ENCODE assay signal across 10 cellular contexts in the genomic region with DNA sequence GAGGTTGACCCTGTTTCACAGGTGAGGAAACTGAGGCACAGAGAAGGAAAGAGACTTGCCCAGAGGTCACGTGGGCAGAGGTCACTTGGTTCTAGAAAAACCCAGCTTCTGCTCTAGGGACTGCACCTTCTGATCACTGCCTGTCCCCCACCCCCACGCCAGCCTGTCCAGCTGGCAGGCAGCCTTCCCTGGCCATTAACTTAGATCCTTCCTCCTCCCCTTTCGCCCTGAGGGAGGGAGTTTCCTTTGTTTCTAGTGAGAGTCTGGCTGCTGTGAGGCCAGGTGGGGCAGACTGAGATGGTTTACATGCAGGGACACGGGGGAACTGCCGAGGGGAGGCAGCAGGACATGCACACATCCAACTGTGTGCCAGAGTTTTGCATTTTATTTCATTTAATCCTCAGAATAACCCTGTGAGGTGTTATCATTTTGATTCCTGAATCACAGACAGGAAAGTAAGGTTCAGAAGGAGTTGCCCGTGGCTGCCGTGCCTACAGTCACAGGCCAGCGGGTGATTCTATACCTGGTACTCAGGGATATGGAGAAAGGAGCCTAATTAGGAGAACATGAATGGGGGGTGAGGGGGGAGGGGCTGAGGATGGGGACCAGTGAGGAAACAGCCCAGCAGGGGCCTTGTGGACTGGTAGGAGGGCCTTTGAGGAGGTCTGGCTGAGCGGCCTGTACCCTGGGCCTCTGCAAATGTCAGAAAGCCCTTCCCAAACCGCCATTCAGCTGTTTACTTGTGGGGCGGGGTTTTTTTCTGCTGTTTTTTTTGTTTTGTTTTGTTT. TPM values are rescaled to one million over a fixed set of nuclear protein-coding genes. Genes with fewer than 3 reads are reported as not detected.
A peak's percentile ranks its signal among the peaks of the same experiment; 100 is the strongest.
DNase-seq lines count a peak whose midpoint lies in the region; ATAC-seq and TF ChIP-seq lines count a peak whose summit lies in the region.
"Had no signal": no experiment of that assay in that cellular context is flagged by ENCODE, and none has a peak within 500 bp of the region (broad histone marks: within the 10 kb centered on the region; RNA-seq: fewer than 3 reads in every experiment).

No MANE protein-coding gene starts in this region.

- H3K4me1 ChIP-seq in mucosa of descending colon (ENCODE audit: low read depth), result peaks cover 36% of the 10 kb centered on the region
- peaks cover 61% of the 10 kb centered on the region for H3K4me1 ChIP-seq in smooth muscle cell (ENCODE audit: low read depth)
- peaks cover 0 to 2% of the 10 kb centered on the region in 2 donors for H3K4me1 ChIP-seq in ascending aorta

- peak overlapping the region; percentile 13 for H3K27ac Mint-ChIP-seq in central memory CD8-positive, alpha-beta T cell (ENCODE audit: low read depth)

- no peak overlapping the region for H3K9ac ChIP-seq in smooth muscle cell (ENCODE audit: low read depth)

- peaks cover 30% of the 10 kb centered on the region for H3K27me3 ChIP-seq in smooth muscle cell (ENCODE audit: low read depth)
- peaks cover 15% of the 10 kb centered on the region for H3K27me3 ChIP-seq in ascending aorta

- ATAC-seq in central memory CD8-positive, alpha-beta T cell (replicated peaks; ENCODE audit: extremely low read depth, poor library complexity, severe bottlenecking), result no peak
- ATAC-seq in mucosa of descending colon (peak; percentile 69), GM21576 (IDR thresholded peaks at IDR 0.05; ENCODE audit: unreplicated experiment) (no peak)

- H3K27ac ChIP-seq in smooth muscle cell (ENCODE audit: low read depth), result no peak overlapping the region
- no peak overlapping the region for H3K27ac ChIP-seq in ascending aorta

- H3K9me3 Mint-ChIP-seq in central memory CD8-positive, alpha-beta T cell, result no peaks in the 10 kb centered on the region

- peaks cover 4% of the 10 kb centered on the region for H4K20me1 ChIP-seq in smooth muscle cell (ENCODE audit: low read depth)

- H3F3A ChIP-seq in smooth muscle cell (ENCODE audit: low read depth), result peaks cover 9% of the 10 kb centered on the region

- H3K36me3 ChIP-seq in mucosa of descending colon (ENCODE audit: low read depth) (no peaks in the 10 kb centered on the region), smooth muscle cell (ENCODE audit: low read depth) (no peaks in the 10 kb centered on the region), ascending aorta (no peaks in the 10 kb centered on the region)

- no peak overlapping the region for H2AFZ ChIP-seq in smooth muscle cell (ENCODE audit: low read depth)

- H3K36me3 Mint-ChIP-seq in central memory CD8-positive, alpha-beta T cell (ENCODE audit: insufficient read depth), result peaks cover 1% of the 10 kb centered on the region

- peaks cover 7% of the 10 kb centered on the region for H3K4me1 Mint-ChIP-seq in central memory CD8-positive, alpha-beta T cell

- H3K79me2 ChIP-seq in smooth muscle cell (ENCODE audit: low read depth), result no peaks in the 10 kb centered on the region

- DNase-seq in EL, result peak; percentile 36
- DNase-seq in NCI-H2227 treated with DMSO at 0.1 percent for 48 hours (lab: John Stamatoyannopoulos, UW), result peak; percentile 36
- no peak for DNase-seq in central memory CD8-positive, alpha-beta T cell (ENCODE audit: low spot score in 2 of 2)
- peak; percentile 84 to 89 (median 86) for DNase-seq in mucosa of descending colon
- DNase-seq in ACHN, result no peak
- no peak for DNase-seq in smooth muscle cell (lab: John Stamatoyannopoulos, UW; ENCODE audit: unreplicated experiment)
- DNase-seq in ascending aorta (ENCODE audit: low spot score in 2 of 2), result no peak
- DNase-seq: T-helper 2 cell had no signal

- no peak overlapping the region for H3K4me2 ChIP-seq in smooth muscle cell

- TF ChIP-seq CTCF in mucosa of descending colon (IDR thresholded peaks at IDR 0.05) (no peak), smooth muscle cell (IDR thresholded peaks at IDR 0.05; ENCODE audit: borderline replicate concordance, insufficient read depth, poor library complexity, severe bottlenecking) (no peak), ascending aorta (IDR thresholded peaks at IDR 0.05) (no peak)

- peaks cover 64% of the 10 kb centered on the region for H3K27me3 Mint-ChIP-seq in central memory CD8-positive, alpha-beta T cell

- intact Hi-C loops in mucosa of descending colon (cut with DNase I, micrococcal nuclease), result no loop called here
- intact Hi-C loops in ascending aorta (cut with DNase I), result no loop called here

- H3K4me3 ChIP-seq in mucosa of descending colon (no peak overlapping the region), smooth muscle cell (no peak overlapping the region), ascending aorta (no peak overlapping the region)

- no peaks in the 10 kb centered on the region for H3K9me3 ChIP-seq in mucosa of descending colon
- no peaks in the 10 kb centered on the region for H3K9me3 ChIP-seq in smooth muscle cell (replicated peaks; ENCODE audit: low read depth)
- H3K9me3 ChIP-seq in ascending aorta, result no peaks in the 10 kb centered on the region

- in situ Hi-C loops in ACHN (cut with HindIII; ENCODE audit: low pct_ligation_motif_present, low pct_unique_long_range_greater_than_20kb, low sequenced_read_pairs), result no loop called here

- H3K4me3 Mint-ChIP-seq in central memory CD8-positive, alpha-beta T cell, result no peak overlapping the region

- 47% methylated on average over 11 of the region's 11 CpGs for WGBS in smooth muscle cell (ENCODE audit: low lambda C conversion rate)

RNA-seq across cellular contexts. Expression of a gene that starts 3.4 kb away (rescaled TPM):
- total RNA-seq in mucosa of descending colon (10 to 100 TPM; 15.8 to 48.0 (median 35.0) TPM), smooth muscle cell (1.4 and 2.2 TPM in 2 replicates), ascending aorta (not detected)
- polyA plus RNA-seq in smooth muscle cell, result 1.6 and 4.6 TPM in 2 replicates
- total RNA-seq: pulmonary artery endothelial cell had no signal

RNA-seq across cellular contexts. Expression of a gene that starts 37.9 kb away (rescaled TPM):
- total RNA-seq in mucosa of descending colon, result under 1 TPM; 0.22 to 0.51 (median 0.23) TPM
- not detected in 2 replicates for total RNA-seq in smooth muscle cell
- not detected in 2 replicates for polyA plus RNA-seq in smooth muscle cell
- not detected for total RNA-seq in ascending aorta
- total RNA-seq: pulmonary artery endothelial cell had no signal

Comparison
In these comparisons a context has a peak if more than half of its experiments do, and no peak if none do; other contexts are left out.
1. DNase-seq: peak in EL (single experiment), NCI-H2227 treated with DMSO at 0.1 percent for 48 hours (single experiment) and mucosa of descending colon (3 of 3); none in central memory CD8-positive, alpha-beta T cell (0 of 2), ACHN (single experiment), smooth muscle cell (single experiment) and ascending aorta (0 of 2).